ENCODE assay signal across 9 cellular contexts in the genomic region with DNA sequence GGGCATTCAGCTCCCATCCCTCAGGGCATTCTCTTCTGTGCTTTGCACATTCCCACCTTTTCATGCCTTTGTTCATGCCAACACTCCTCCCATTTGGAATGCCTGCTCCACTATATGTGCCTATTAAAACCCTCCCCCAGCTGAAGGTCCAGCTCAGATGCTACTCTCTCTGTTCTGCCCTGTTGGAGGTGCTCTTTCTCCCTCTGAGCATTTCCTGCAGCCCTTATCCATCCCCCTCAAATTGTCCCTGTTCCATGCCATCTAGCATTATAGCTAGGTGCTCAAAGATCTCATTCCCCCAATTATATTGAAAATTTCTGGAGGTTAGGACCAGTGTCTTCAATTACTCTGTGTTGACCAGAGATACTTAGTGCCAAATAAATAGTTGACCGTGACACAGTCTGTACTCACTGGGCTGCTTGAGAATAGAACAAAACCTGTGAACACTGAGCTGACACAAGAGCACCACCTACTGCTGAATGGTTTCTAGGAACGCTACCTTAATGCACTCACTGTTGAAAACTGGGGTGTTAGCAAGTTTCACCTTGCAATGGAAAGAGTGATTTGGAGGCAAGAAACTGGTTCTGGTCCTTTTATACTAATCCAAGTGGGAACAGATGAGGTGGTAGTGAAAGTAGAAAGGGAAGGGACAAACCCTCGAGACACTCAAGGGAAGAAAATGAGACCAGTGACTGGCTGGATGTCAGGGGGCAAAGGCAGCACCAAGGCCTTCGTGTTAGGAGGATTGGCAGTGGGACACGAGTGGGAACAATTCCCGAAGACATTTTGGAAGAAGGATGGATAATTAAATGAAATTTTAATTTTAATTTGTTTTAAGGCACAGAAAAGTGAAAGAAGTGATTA.
DNase-seq lines count a peak whose midpoint lies in the region; ATAC-seq, FAIRE-seq and TF ChIP-seq lines count a peak whose summit lies in the region.
"Had no signal": no experiment of that assay in that cellular context is flagged by ENCODE, and none has a peak within 500 bp of the region (broad histone marks: within the 10 kb centered on the region; RNA-seq: fewer than 3 reads in every experiment).

No MANE protein-coding gene starts in this region.

- no peaks in the 10 kb centered on the region for H3K36me3 ChIP-seq in ascending aorta
- H3K36me3 ChIP-seq in kidney (ENCODE audit: control insufficient read depth in 1 of 2, insufficient read depth in 2 of 2, low read length in 2 of 2) = no peaks in the 10 kb centered on the region

- TF ChIP-seq CTCF in ascending aorta (IDR thresholded peaks at IDR 0.05) (peak; percentile 43 to 78 (median 50)), kidney (IDR thresholded peaks at IDR 0.05; ENCODE audit: borderline replicate concordance, extremely low read depth, insufficient read depth) (peak; percentile 71)

- POLR2A ChIA-PET in activated CD4-positive, alpha-beta T cell treated with anti-CD3 and anti-CD28 coated beads, Interleukin-2, amount 10 ng/mL, durations not matched to agents 7 days and 5 days (lab: Charles Lee) = no interaction called here

- no peak for ATAC-seq in HG02571 (IDR thresholded peaks at IDR 0.05; ENCODE audit: unreplicated experiment)

- no peak overlapping the region for H3K27ac Mint-ChIP-seq in activated CD4-positive, alpha-beta T cell treated with anti-CD3 and anti-CD28 coated beads, Interleukin-2, amount 10 ng/mL, durations not matched to agents 7 days and 5 days

- peak; percentile 3 for FAIRE-seq in kidney (lab: Jason Lieb, UNC)

- peak overlapping the region; percentile 92 to 98 for H3K27ac ChIP-seq in ascending aorta
- no peak overlapping the region for H3K27ac ChIP-seq in kidney (ENCODE audit: low read depth in 2 of 2, low read length in 2 of 2)
- H3K27ac ChIP-seq: SK-N-MC had no signal

- intact Hi-C loops in ascending aorta (cut with DNase I) (loop anchor here (1.0 to 5.0 kb wide), 4 partner anchors 164 to 265 kb away; no protein-coding TSS in a partner anchor), kidney (cut with DNase I) (no loop called here), posterior vena cava (cut with DNase I) (loop anchor here in 1 of 2 donors (5.0 kb wide), 1 partner anchor 34 kb away; no protein-coding TSS in a partner anchor)

- no peaks in the 10 kb centered on the region for H3K27me3 ChIP-seq in ascending aorta

- peak; percentile 52 for DNase-seq in ELF-1 (ENCODE audit: low read depth, low spot score)
- DNase-seq in M059J (ENCODE audit: low read depth) = peak; percentile 73
- no peak for DNase-seq in ascending aorta (ENCODE audit: low spot score in 2 of 2)
- no peak for DNase-seq in kidney
- no peak for DNase-seq in activated CD4-positive, alpha-beta T cell treated with anti-CD3 and anti-CD28 coated beads, Interleukin-2, amount 10 ng/mL, durations not matched to agents 7 days and 5 days
- DNase-seq in stimulated activated CD4-positive, alpha-beta T cell treated with anti-CD3 and anti-CD28 coated beads, Interleukin-4, amount 100 ng/mL, for 24 hours = no peak
- DNase-seq in posterior vena cava (ENCODE audit: low spot score) = no peak

- H3K9me3 Mint-ChIP-seq in activated CD4-positive, alpha-beta T cell treated with anti-CD3 and anti-CD28 coated beads, Interleukin-2, amount 10 ng/mL, durations not matched to agents 7 days and 5 days = no peaks in the 10 kb centered on the region

- CTCF ChIA-PET in activated CD4-positive, alpha-beta T cell treated with anti-CD3 and anti-CD28 coated beads, Interleukin-2, amount 10 ng/mL, durations not matched to agents 7 days and 5 days (lab: Charles Lee) = no interaction called here

- peaks cover 6% of the 10 kb centered on the region for H3K27me3 Mint-ChIP-seq in activated CD4-positive, alpha-beta T cell treated with anti-CD3 and anti-CD28 coated beads, Interleukin-2, amount 10 ng/mL, durations not matched to agents 7 days and 5 days

- no peaks in the 10 kb centered on the region for H3K9me3 ChIP-seq in ascending aorta
- no peaks in the 10 kb centered on the region for H3K9me3 ChIP-seq in kidney (ENCODE audit: control insufficient read depth in 1 of 2, low read length in 2 of 2)

- H3K4me3 ChIP-seq in ascending aorta (no peak overlapping the region), kidney (ENCODE audit: low read length in 2 of 2) (no peak overlapping the region)
- H3K4me3 ChIP-seq: SK-N-MC had no signal

- H3K4me1 ChIP-seq in ascending aorta = peaks cover 36 to 97% of the 10 kb centered on the region in 2 donors
- H3K4me1 ChIP-seq in kidney (ENCODE audit: control insufficient read depth in 1 of 2, insufficient read depth in 1 of 2, low read depth in 1 of 2, low read length in 2 of 2) = peaks cover 8 to 16% of the 10 kb centered on the region in 2 donors

- H3K9ac ChIP-seq in kidney (ENCODE audit: low read length in 2 of 2) = no peak overlapping the region

- H3K36me3 Mint-ChIP-seq in activated CD4-positive, alpha-beta T cell treated with anti-CD3 and anti-CD28 coated beads, Interleukin-2, amount 10 ng/mL, durations not matched to agents 7 days and 5 days (ENCODE audit: low read depth) = no peaks in the 10 kb centered on the region

- H3K4me3 Mint-ChIP-seq in activated CD4-positive, alpha-beta T cell treated with anti-CD3 and anti-CD28 coated beads, Interleukin-2, amount 10 ng/mL, durations not matched to agents 7 days and 5 days = no peak overlapping the region

- H3K4me1 Mint-ChIP-seq in activated CD4-positive, alpha-beta T cell treated with anti-CD3 and anti-CD28 coated beads, Interleukin-2, amount 10 ng/mL, durations not matched to agents 7 days and 5 days = no peaks in the 10 kb centered on the region

Comparison
In these comparisons a context has a peak if more than half of its experiments do, and no peak if none do; other contexts are left out.
1. DNase-seq: peak in ELF-1 (single experiment) and M059J (single experiment); none in ascending aorta (0 of 2), kidney (single experiment), activated CD4-positive, alpha-beta T cell treated with anti-CD3 and anti-CD28 coated beads, Interleukin-2, amount 10 ng/mL, durations not matched to agents 7 days and 5 days (single experiment), stimulated activated CD4-positive, alpha-beta T cell treated with anti-CD3 and anti-CD28 coated beads, Interleukin-4, amount 100 ng/mL, for 24 hours (single experiment) and posterior vena cava (single experiment).
2. H3K27ac ChIP-seq: peak in ascending aorta (2 of 2); none in kidney (0 of 2).